In the genomic region with DNA sequence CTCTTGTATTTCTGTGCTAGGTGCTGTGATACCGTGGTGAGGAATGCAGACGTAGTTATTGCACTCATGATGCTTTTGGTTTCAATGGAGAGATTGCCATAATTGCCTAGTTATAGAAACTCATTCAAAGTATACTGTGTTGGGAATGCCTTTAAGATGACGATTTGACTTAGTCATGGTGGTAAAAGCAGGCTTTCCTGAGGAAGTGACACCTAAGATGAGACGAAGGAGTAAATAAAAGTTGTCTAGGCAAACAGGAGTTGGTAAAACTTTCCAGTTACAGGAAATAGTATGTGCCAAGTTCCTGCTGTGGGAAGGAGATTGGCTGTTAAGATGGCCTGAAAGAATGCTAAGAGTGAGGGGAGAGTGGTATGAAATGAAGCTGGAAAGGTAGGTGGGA, we compare ENCODE assay signal across 15 cellular contexts. TPM values are rescaled to one million over a fixed set of nuclear protein-coding genes. Genes with fewer than 3 reads are reported as not detected.
A peak's percentile ranks its signal among the peaks of the same experiment; 100 is the strongest.
DNase-seq lines count a peak whose midpoint lies in the region; ATAC-seq and TF ChIP-seq lines count a peak whose summit lies in the region.
"Had no signal": no experiment of that assay in that cellular context is flagged by ENCODE, and none has a peak within 500 bp of the region (broad histone marks: within the 10 kb centered on the region; RNA-seq: fewer than 3 reads in every experiment).

No MANE protein-coding gene starts in this region.

- H3K4me3 ChIP-seq in cardiac muscle cell (no peak overlapping the region), left ventricle myocardium inferior (no peak overlapping the region), RWPE2 (ENCODE audit: severe bottlenecking) (no peak overlapping the region), foreskin fibroblast (ENCODE audit: low read depth in 1 of 2, low read length in 2 of 2) (no peak overlapping the region), prostate gland (no peak overlapping the region)
- H3K4me3 ChIP-seq: coronary artery, spleen had no signal

- H3K4me1 ChIP-seq in cardiac muscle cell (ENCODE audit: low read depth) (peaks cover 5% of the 10 kb centered on the region), left ventricle myocardium inferior (peaks cover 13% of the 10 kb centered on the region), RWPE2 (ENCODE audit: insufficient read depth, poor library complexity, severe bottlenecking) (peaks cover 30% of the 10 kb centered on the region), prostate gland (replicated peaks) (no peaks in the 10 kb centered on the region)

- H3K36me3 ChIP-seq in cardiac muscle cell = no peaks in the 10 kb centered on the region
- H3K36me3 ChIP-seq in left ventricle myocardium inferior = no peaks in the 10 kb centered on the region
- H3K36me3 ChIP-seq in RWPE2 (ENCODE audit: low read depth) = peaks cover 16% of the 10 kb centered on the region
- H3K36me3 ChIP-seq in prostate gland = no peaks in the 10 kb centered on the region
- H3K36me3 ChIP-seq: neutrophil, spleen had no signal

- no peak for TF ChIP-seq POLR2A in prostate gland (IDR thresholded peaks at IDR 0.05)

- intact Hi-C loops in left ventricle myocardium inferior (cut with micrococcal nuclease) = no loop called here
- intact Hi-C loops in prostate gland (cut with DNase I) = no loop called here

- H3K27ac ChIP-seq in cardiac muscle cell (peak overlapping the region; percentile 48), left ventricle myocardium inferior (replicated peaks) (no peak overlapping the region), RWPE2 (ENCODE audit: poor library complexity, severe bottlenecking) (peak overlapping the region; percentile 78), prostate gland (no peak overlapping the region)
- H3K27ac ChIP-seq: coronary artery, neutrophil, spleen had no signal

- no peaks in the 10 kb centered on the region for H3K9me3 ChIP-seq in cardiac muscle cell (ENCODE audit: low read depth)
- H3K9me3 ChIP-seq in left ventricle myocardium inferior (replicated peaks) = no peaks in the 10 kb centered on the region
- H3K9me3 ChIP-seq in RWPE2 (ENCODE audit: severe bottlenecking) = no peaks in the 10 kb centered on the region
- no peaks in the 10 kb centered on the region for H3K9me3 ChIP-seq in prostate gland
- H3K9me3 ChIP-seq: neutrophil, spleen had no signal

- TF ChIP-seq CTCF in cardiac muscle cell (IDR thresholded peaks at IDR 0.05; ENCODE audit: low read depth, low read length) = no peak
- no peak for TF ChIP-seq CTCF in left ventricle myocardium inferior (IDR thresholded peaks at IDR 0.05; ENCODE audit: borderline replicate concordance)
- TF ChIP-seq CTCF in RWPE2 (IDR thresholded peaks at IDR 0.05; ENCODE audit: poor library complexity, severe bottlenecking) = no peak
- no peak for TF ChIP-seq CTCF in foreskin fibroblast (IDR thresholded peaks at IDR 0.05; ENCODE audit: low read depth, low read length)
- TF ChIP-seq CTCF in prostate gland (IDR thresholded peaks at IDR 0.05) = no peak

- H3K27me3 ChIP-seq in cardiac muscle cell (no peaks in the 10 kb centered on the region), left ventricle myocardium inferior (ENCODE audit: low read depth) (no peaks in the 10 kb centered on the region), RWPE2 (ENCODE audit: insufficient read depth, poor library complexity, severe bottlenecking) (no peaks in the 10 kb centered on the region), prostate gland (replicated peaks; ENCODE audit: insufficient read depth) (no peaks in the 10 kb centered on the region)
- H3K27me3 ChIP-seq: neutrophil, spleen had no signal

- peak; percentile 95 for ATAC-seq in RWPE2 (ENCODE audit: low read depth)
- ATAC-seq in HG03520 (IDR thresholded peaks at IDR 0.05; ENCODE audit: unreplicated experiment) = no peak
- no peak for ATAC-seq in activated CD4-positive, CD25-positive, alpha-beta regulatory T cell treated with anti-CD3 and anti-CD28 coated beads, Interleukin-2, amount 50 U/mL, for 24 hours

- DNase-seq in cardiac muscle cell (ENCODE audit: low read depth in 1 of 2, low spot score in 1 of 2) (peak in 1 of 2 donors; percentile 68), left ventricle myocardium inferior (no peak), RWPE2 (ENCODE audit: low spot score) (no peak), foreskin fibroblast (peak; percentile 14 to 25), prostate gland (ENCODE audit: low spot score) (no peak)
- no peak for DNase-seq in activated CD4-positive, alpha-beta T cell treated with anti-CD3 and anti-CD28 coated beads for 48 hours
- DNase-seq: activated CD4-positive, CD25-positive, alpha-beta regulatory T cell; activated naive CD8-positive, alpha-beta T cell treated with anti-CD3 and anti-CD28 coated beads for 36 hours; Calu3; NCI-H1092; spleen had no signal

- 61% methylated on average over 4 of the region's 4 CpGs for WGBS in prostate gland

RNA-seq across cellular contexts. Expression of a gene that starts 48.1 kb away (rescaled TPM):
- total RNA-seq in cardiac muscle cell = 52.0 and 57.0 TPM in 2 replicates
- 32.9 and 47.0 TPM in 2 replicates for polyA plus RNA-seq in cardiac muscle cell
- total RNA-seq in left ventricle myocardium inferior = 29.0 TPM
- 10 to 100 TPM; 32.0 to 76.1 TPM for total RNA-seq in prostate gland

Comparison
In these comparisons a context has a peak if more than half of its experiments do, and no peak if none do; other contexts are left out.
1. H3K27ac ChIP-seq: peak in cardiac muscle cell (single experiment) and RWPE2 (single experiment); none in left ventricle myocardium inferior (single experiment) and prostate gland (0 of 2).
2. DNase-seq: peak in foreskin fibroblast (2 of 2); none in left ventricle myocardium inferior (single experiment), RWPE2 (single experiment), activated CD4-positive, alpha-beta T cell treated with anti-CD3 and anti-CD28 coated beads for 48 hours (single experiment) and prostate gland (single experiment).